Comparison of ENCODE assay signal across 1 cellular context in the genomic region with DNA sequence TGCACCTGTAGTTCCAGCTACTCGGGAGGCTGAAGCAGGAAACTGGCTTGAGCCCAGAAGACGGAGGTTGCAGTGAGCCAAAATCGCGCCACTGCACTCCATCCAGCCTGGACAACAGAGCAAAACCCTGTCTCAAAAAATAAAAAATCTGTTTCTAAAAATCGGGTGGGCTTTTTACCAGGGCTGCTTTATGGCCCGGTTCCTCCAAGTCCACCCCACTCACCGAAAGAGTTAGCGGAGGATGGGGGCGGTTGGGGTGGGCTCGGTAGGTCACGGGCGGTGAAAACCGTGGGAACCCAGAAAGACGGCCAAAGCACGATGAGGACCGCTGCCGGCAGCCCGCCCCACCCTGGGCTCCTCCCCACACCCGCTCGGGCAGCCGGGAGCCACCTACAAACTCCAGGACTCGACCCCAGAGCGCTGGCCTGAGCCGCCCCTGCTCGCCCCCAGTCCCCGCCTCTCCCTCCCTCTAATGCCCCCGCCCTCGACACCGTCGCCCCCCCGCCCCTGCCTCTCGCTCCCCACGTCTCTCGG.
TF ChIP-seq lines count a peak whose summit lies in the region.

No MANE protein-coding gene starts in this region.

TF ChIP-seq in H1, 55 proteins besides CTCF, POLR2A, EP300 and RAD21 (continued from another document):
- TF ChIP-seq, protein P1, sequence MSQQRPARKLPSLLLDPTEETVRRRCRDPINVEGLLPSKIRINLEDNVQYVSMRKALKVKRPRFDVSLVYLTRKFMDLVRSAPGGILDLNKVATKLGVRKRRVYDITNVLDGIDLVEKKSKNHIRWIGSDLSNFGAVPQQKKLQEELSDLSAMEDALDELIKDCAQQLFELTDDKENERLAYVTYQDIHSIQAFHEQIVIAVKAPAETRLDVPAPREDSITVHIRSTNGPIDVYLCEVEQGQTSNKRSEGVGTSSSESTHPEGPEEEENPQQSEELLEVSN (IDR thresholded peaks at IDR 0.05): no peak
